Comparison of ENCODE assay signal across 20 cellular contexts in genomic region chr6:40427196-40427595, GRCh38.
A peak's percentile ranks its signal among the peaks of the same experiment; 100 is the strongest.
DNase-seq lines count a peak whose midpoint lies in the region; ATAC-seq and TF ChIP-seq lines count a peak whose summit lies in the region.
"Had no signal": no experiment of that assay in that cellular context is flagged by ENCODE, and none has a peak within 500 bp of the region (broad histone marks: within the 10 kb centered on the region; RNA-seq: fewer than 3 reads in every experiment).

No MANE protein-coding gene starts in this region.

- H3F3A ChIP-seq in GM23248 (ENCODE audit: insufficient read depth): no peaks in the 10 kb centered on the region

- peak; percentile 81 to 89 for ATAC-seq in gastrocnemius medialis
- ATAC-seq: CD8-positive, alpha-beta T cell; K562 had no signal

- H3K4me2 ChIP-seq in GM23248 (ENCODE audit: unreplicated experiment): no peak overlapping the region
- H3K4me2 ChIP-seq in neuronal stem cell (ENCODE audit: insufficient read depth, low read length, poor library complexity, severe bottlenecking): no peak overlapping the region
- H3K4me2 ChIP-seq: SK-N-SH had no signal

- H4K91ac ChIP-seq in neuronal stem cell (ENCODE audit: low read depth, low read length, poor library complexity): no peak overlapping the region

- no peak overlapping the region for H2BK120ac ChIP-seq in neuronal stem cell (ENCODE audit: low read depth, low read length)

- no peak overlapping the region for H2BK12ac ChIP-seq in neuronal stem cell (ENCODE audit: low read length)

- no peaks in the 10 kb centered on the region for H3K4me1 ChIP-seq in GM23248 (ENCODE audit: insufficient read depth)
- no peaks in the 10 kb centered on the region for H3K4me1 ChIP-seq in neuronal stem cell (ENCODE audit: control insufficient read depth in 2 of 2, insufficient read depth in 1 of 2, low read depth in 1 of 2, low read length in 2 of 2)
- H3K4me1 ChIP-seq in gastrocnemius medialis: peaks cover 8 to 20% of the 10 kb centered on the region in 2 donors
- H3K4me1 ChIP-seq in transverse colon: no peaks in the 10 kb centered on the region
- H3K4me1 ChIP-seq: Caco-2 had no signal

- no peak overlapping the region for H2AK5ac ChIP-seq in neuronal stem cell (ENCODE audit: low read depth, low read length)

- no peak overlapping the region for H4K8ac ChIP-seq in neuronal stem cell (ENCODE audit: low read depth, low read length)

- in situ Hi-C loops in GM23248 (cut with MboI): no loop called here
- in situ Hi-C loops in gastrocnemius medialis (cut with MboI; ENCODE audit: low sequenced_read_pairs in 4 of 4): no loop called here
- in situ Hi-C loops in transverse colon (cut with MboI; ENCODE audit: low pct_ligation_motif_present in 1 of 4, low pct_unique_long_range_greater_than_20kb in 1 of 4, low sequenced_read_pairs in 3 of 4): no loop called here

- H3K36me3 ChIP-seq in GM23248 (ENCODE audit: low read depth) (no peaks in the 10 kb centered on the region), neuronal stem cell (replicated peaks in 1 of 2; ENCODE audit: control insufficient read depth in 2 of 2, insufficient read depth in 2 of 2, low read length in 2 of 2) (no peaks in the 10 kb centered on the region), gastrocnemius medialis (no peaks in the 10 kb centered on the region), transverse colon (no peaks in the 10 kb centered on the region)

- H2BK5ac ChIP-seq in neuronal stem cell (ENCODE audit: low read length): no peak overlapping the region

- H3K23ac ChIP-seq in neuronal stem cell (ENCODE audit: low read depth, low read length, poor library complexity): no peak overlapping the region

- H3K18ac ChIP-seq in neuronal stem cell (ENCODE audit: low read length): no peak overlapping the region

- no peaks in the 10 kb centered on the region for H3K9me2 ChIP-seq in GM23248 (ENCODE audit: insufficient read depth)
- H3K9me2 ChIP-seq: SK-N-SH had no signal

- H3K27me3 ChIP-seq in GM23248 (replicated peaks; ENCODE audit: insufficient read depth) (no peaks in the 10 kb centered on the region), neuronal stem cell (ENCODE audit: control insufficient read depth in 3 of 3, insufficient read depth in 3 of 3, low read depth in 1 of 3, low read length in 3 of 3) (no peaks in the 10 kb centered on the region), gastrocnemius medialis (no peaks in the 10 kb centered on the region), transverse colon (no peaks in the 10 kb centered on the region)

- TF ChIP-seq CTCF in gastrocnemius medialis (IDR thresholded peaks at IDR 0.05 in 4 of 5, conservative IDR thresholded peaks at IDR 0.05 in 1 of 5) (no peak), transverse colon (IDR thresholded peaks at IDR 0.05) (no peak)

- H3K79me2 ChIP-seq in GM23248 (ENCODE audit: insufficient read depth): no peaks in the 10 kb centered on the region

- TF ChIP-seq EP300 in transverse colon (IDR thresholded peaks at IDR 0.05; ENCODE audit: low read depth): no peak

- no peak overlapping the region for H2AFZ ChIP-seq in GM23248
- no peak overlapping the region for H2AFZ ChIP-seq in neuronal stem cell (ENCODE audit: low read length)

- no peak overlapping the region for H2BK15ac ChIP-seq in neuronal stem cell (ENCODE audit: low read length)

- no peaks in the 10 kb centered on the region for H4K20me1 ChIP-seq in GM23248 (ENCODE audit: insufficient read depth)

- no peak overlapping the region for H3K14ac ChIP-seq in neuronal stem cell (ENCODE audit: low read length)

- 23 to 31% methylated on average over 3 of the region's 3 CpGs for WGBS in GM23248 (ENCODE audit: low coverage in 1 of 2, low lambda C conversion rate in 2 of 2, missing lambda C conversion rate in 2 of 2), 2 experiments
- WGBS in neuronal stem cell (ENCODE audit: extremely low coverage in 2 of 2, insufficient read length in 2 of 2, insufficient replicate concordance in 1 of 2), 2 donors: no CpG with 5 or more reads among the region's 3 CpGs
- WGBS in transverse colon (ENCODE audit: low coverage in 1 of 2), 2 donors: 45 to 83% methylated on average over 1 to 3 of the region's 3 CpGs

- TF ChIP-seq POLR2A in gastrocnemius medialis (IDR thresholded peaks at IDR 0.05) (no peak), transverse colon (IDR thresholded peaks at IDR 0.05) (no peak)

- H3K4me3 ChIP-seq in GM23248 (no peak overlapping the region), neuronal stem cell (ENCODE audit: low read length in 2 of 2) (no peak overlapping the region), gastrocnemius medialis (no peak overlapping the region), transverse colon (no peak overlapping the region)
- H3K4me3 ChIP-seq: K562 had no signal

- H3K9me3 ChIP-seq in GM23248 (ENCODE audit: low read depth) (no peaks in the 10 kb centered on the region), neuronal stem cell (replicated peaks in 1 of 2; ENCODE audit: control insufficient read depth in 2 of 2, insufficient read depth in 1 of 2, low read depth in 1 of 2, low read length in 2 of 2) (no peaks in the 10 kb centered on the region), gastrocnemius medialis (no peaks in the 10 kb centered on the region), transverse colon (no peaks in the 10 kb centered on the region)
- H3K9me3 ChIP-seq: Caco-2, SK-N-SH had no signal

- DNase-seq in GM23248 (peak; percentile 11), NCI-H446 treated with DMSO at 0.1 percent for 48 hours (lab: John Stamatoyannopoulos, UW) (peak; percentile 85), neuronal stem cell (ENCODE audit: low spot score) (no peak), gastrocnemius medialis (peak; percentile 53 to 55), hepatic stellate cell (ENCODE audit: low spot score) (no peak), amniotic stem cell (lab: John Stamatoyannopoulos, UW) (no peak), transverse colon (no peak)
- DNase-seq: Caco-2; CD8-positive, alpha-beta T cell; DMS 273 treated with DMSO at 0.1 percent for 48 hours; DND-41; H7; MM.1S; NCI-H187 treated with DMSO at 0.1 percent for 48 hours; NCI-H2107; NCI-H524 treated with DMSO at 0.1 percent for 48 hours; NCI-H774; SK-N-SH; SW 1271 had no signal

- H3K9ac ChIP-seq in GM23248 (no peak overlapping the region), neuronal stem cell (ENCODE audit: low read depth, low read length, poor library complexity) (peak overlapping the region; percentile 39)
- H3K9ac ChIP-seq: SK-N-SH had no signal

- H3K27ac ChIP-seq in GM23248 (no peak overlapping the region), neuronal stem cell (replicated peaks; ENCODE audit: low read length) (no peak overlapping the region), gastrocnemius medialis (peak overlapping the region in 2 of 4 donors; percentile 40 to 76), transverse colon (no peak overlapping the region)

- intact Hi-C loops in gastrocnemius medialis (cut with DNase I; ENCODE audit: low total_unique reads) (no loop called here), transverse colon (cut with DNase I; ENCODE audit: low total_unique reads) (no loop called here)

- no peak overlapping the region for H3K4ac ChIP-seq in neuronal stem cell (ENCODE audit: low read length)

- H3K79me1 ChIP-seq in neuronal stem cell (ENCODE audit: low read depth, low read length): no peaks in the 10 kb centered on the region

Comparison
In these comparisons a context has a peak if more than half of its experiments do, and no peak if none do; other contexts are left out.
1. DNase-seq: peak in GM23248 (single experiment), NCI-H446 treated with DMSO at 0.1 percent for 48 hours (single experiment) and gastrocnemius medialis (2 of 2); none in neuronal stem cell (single experiment), hepatic stellate cell (single experiment), amniotic stem cell (single experiment) and transverse colon (single experiment).